In the genomic region with DNA sequence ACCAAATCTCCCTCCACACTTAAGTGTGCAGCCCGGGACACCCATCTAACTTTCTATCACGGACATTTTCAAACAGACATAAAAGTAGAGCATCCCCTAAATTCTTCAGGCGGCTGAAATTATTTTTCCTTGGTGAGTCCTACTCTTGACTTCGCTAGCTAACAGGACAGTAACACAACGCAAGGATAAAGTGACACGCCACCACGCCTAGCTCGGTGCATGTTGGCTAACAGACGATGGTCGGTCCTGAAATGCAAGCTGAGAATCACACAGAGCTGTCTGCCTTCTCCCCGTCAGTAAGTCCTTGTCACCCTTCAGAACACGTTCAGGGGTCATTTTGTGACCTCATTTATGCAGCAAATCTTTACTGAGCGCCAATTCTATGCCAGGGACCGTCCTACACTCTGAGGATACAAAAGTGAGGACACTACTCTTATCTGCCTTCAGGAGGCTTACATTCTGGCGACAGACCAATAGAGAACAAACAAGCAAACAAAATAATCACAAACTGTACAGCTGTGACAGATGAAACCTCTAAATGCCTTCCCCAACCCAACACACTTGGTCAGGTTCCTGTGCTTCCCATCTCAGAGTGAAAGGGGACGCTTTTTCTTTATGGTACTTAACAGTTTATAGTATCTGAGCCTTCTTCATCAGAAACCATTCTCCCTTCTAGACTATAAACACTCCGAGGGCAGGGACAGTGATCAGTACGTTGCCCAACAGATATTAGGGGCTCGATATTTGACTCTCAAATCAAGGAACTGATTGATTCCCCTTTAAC, we compare ENCODE assay signal across 1 cellular context.
TF ChIP-seq lines count a peak whose summit lies in the region.

No MANE protein-coding gene starts in this region.

TF ChIP-seq in GM12878, 131 proteins besides CTCF, POLR2A, EP300 and RAD21:
- TF ChIP-seq, protein P1, sequence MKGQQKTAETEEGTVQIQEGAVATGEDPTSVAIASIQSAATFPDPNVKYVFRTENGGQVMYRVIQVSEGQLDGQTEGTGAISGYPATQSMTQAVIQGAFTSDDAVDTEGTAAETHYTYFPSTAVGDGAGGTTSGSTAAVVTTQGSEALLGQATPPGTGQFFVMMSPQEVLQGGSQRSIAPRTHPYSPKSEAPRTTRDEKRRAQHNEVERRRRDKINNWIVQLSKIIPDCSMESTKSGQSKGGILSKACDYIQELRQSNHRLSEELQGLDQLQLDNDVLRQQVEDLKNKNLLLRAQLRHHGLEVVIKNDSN (IDR thresholded peaks at IDR 0.05; ENCODE audit: borderline replicate concordance, extremely low read length, insufficient read depth, low read depth, low read length), result no peak
- TF ChIP-seq, protein P2, sequence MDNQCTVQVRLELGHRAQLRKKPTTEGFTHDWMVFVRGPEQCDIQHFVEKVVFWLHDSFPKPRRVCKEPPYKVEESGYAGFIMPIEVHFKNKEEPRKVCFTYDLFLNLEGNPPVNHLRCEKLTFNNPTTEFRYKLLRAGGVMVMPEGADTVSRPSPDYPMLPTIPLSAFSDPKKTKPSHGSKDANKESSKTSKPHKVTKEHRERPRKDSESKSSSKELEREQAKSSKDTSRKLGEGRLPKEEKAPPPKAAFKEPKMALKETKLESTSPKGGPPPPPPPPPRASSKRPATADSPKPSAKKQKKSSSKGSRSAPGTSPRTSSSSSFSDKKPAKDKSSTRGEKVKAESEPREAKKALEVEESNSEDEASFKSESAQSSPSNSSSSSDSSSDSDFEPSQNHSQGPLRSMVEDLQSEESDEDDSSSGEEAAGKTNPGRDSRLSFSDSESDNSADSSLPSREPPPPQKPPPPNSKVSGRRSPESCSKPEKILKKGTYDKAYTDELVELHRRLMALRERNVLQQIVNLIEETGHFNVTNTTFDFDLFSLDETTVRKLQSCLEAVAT (IDR thresholded peaks at IDR 0.05), result 0 out of 2 replicates have a peak, but pooled peaks have one; percentile 16
